Comparison of ENCODE assay signal across 1 cellular context in the genomic region with DNA sequence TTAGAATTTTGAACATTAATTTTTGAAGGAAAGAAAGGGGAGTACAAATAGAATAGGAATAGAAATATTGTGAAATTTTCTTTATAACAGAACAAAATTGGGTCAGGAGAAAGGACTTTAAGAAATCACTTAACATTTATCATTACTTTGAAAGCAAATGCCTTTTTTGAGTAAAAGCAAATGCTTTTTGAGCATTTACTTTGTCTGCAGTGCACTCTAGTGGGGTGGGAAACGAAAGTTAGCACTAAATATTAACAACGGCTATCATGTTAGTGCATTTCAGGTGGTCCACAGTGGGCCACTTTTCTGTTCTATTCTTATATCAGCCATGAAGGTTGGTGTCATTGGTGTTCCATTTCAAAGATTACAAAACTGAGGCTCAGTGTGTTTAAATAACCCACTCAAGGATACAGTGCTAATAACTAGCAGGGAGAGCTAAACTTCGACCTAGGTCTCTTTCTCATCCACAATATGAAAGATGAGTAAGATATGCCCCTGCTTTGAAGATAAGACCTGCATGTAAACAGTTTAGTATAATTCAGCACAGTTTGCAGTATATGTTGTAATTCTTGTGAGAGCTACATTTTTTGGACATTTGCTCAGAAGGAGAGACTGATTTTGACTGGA.
A peak's percentile ranks its signal among the peaks of the same experiment; 100 is the strongest.
TF ChIP-seq lines count a peak whose summit lies in the region.

No MANE protein-coding gene starts in this region.

TF ChIP-seq in HepG2, 621 proteins besides CTCF, POLR2A, EP300 and RAD21 (continued from another document and continues in another):
- no peak for TF ChIP-seq SSRP1 (CRISPR knock-in tag; IDR thresholded peaks at IDR 0.05)
- TF ChIP-seq, protein P1, sequence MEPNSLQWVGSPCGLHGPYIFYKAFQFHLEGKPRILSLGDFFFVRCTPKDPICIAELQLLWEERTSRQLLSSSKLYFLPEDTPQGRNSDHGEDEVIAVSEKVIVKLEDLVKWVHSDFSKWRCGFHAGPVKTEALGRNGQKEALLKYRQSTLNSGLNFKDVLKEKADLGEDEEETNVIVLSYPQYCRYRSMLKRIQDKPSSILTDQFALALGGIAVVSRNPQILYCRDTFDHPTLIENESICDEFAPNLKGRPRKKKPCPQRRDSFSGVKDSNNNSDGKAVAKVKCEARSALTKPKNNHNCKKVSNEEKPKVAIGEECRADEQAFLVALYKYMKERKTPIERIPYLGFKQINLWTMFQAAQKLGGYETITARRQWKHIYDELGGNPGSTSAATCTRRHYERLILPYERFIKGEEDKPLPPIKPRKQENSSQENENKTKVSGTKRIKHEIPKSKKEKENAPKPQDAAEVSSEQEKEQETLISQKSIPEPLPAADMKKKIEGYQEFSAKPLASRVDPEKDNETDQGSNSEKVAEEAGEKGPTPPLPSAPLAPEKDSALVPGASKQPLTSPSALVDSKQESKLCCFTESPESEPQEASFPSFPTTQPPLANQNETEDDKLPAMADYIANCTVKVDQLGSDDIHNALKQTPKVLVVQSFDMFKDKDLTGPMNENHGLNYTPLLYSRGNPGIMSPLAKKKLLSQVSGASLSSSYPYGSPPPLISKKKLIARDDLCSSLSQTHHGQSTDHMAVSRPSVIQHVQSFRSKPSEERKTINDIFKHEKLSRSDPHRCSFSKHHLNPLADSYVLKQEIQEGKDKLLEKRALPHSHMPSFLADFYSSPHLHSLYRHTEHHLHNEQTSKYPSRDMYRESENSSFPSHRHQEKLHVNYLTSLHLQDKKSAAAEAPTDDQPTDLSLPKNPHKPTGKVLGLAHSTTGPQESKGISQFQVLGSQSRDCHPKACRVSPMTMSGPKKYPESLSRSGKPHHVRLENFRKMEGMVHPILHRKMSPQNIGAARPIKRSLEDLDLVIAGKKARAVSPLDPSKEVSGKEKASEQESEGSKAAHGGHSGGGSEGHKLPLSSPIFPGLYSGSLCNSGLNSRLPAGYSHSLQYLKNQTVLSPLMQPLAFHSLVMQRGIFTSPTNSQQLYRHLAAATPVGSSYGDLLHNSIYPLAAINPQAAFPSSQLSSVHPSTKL (CRISPR knock-in tag; IDR thresholded peaks at IDR 0.05) = peak; percentile 49; the same call in 1 of the 2 replicates
- TF ChIP-seq ZNF674 (CRISPR knock-in tag; IDR thresholded peaks at IDR 0.05; ENCODE audit: low read depth) = no peak
- TF ChIP-seq ZNF235 (CRISPR knock-in tag; IDR thresholded peaks at IDR 0.05; ENCODE audit: borderline replicate concordance) = no peak
- no peak for TF ChIP-seq ISL2 (CRISPR knock-in tag; IDR thresholded peaks at IDR 0.05)
- TF ChIP-seq ZNF614 (CRISPR knock-in tag; IDR thresholded peaks at IDR 0.05; ENCODE audit: borderline replicate concordance) = no peak
- 0 out of 2 replicates have a peak, but pooled peaks have one; percentile 49 for TF ChIP-seq GATAD2A (CRISPR knock-in tag; IDR thresholded peaks at IDR 0.05)
- no peak for TF ChIP-seq ERF (CRISPR knock-in tag; IDR thresholded peaks at IDR 0.05)
- no peak for TF ChIP-seq MTF2 (CRISPR knock-in tag; IDR thresholded peaks at IDR 0.05; ENCODE audit: borderline replicate concordance)
- no peak for TF ChIP-seq MAFF (IDR thresholded peaks at IDR 0.05; ENCODE audit: low read depth, low read length)
- TF ChIP-seq NONO (IDR thresholded peaks at IDR 0.05) = no peak
- TF ChIP-seq NONO (CRISPR knock-in tag; conservative IDR thresholded peaks at IDR 0.05) = 0 out of 2 replicates have a peak, but pooled peaks have one; percentile 17
- TF ChIP-seq SOX13 (IDR thresholded peaks at IDR 0.05) = no peak
- TF ChIP-seq SOX13 (CRISPR knock-in tag; conservative IDR thresholded peaks at IDR 0.05 in 1 of 2, IDR thresholded peaks at IDR 0.05 in 1 of 2) = peak in 1 of 2 experiments; percentile 45; a peak in 1 of 4 replicates
- TF ChIP-seq, protein P2, sequence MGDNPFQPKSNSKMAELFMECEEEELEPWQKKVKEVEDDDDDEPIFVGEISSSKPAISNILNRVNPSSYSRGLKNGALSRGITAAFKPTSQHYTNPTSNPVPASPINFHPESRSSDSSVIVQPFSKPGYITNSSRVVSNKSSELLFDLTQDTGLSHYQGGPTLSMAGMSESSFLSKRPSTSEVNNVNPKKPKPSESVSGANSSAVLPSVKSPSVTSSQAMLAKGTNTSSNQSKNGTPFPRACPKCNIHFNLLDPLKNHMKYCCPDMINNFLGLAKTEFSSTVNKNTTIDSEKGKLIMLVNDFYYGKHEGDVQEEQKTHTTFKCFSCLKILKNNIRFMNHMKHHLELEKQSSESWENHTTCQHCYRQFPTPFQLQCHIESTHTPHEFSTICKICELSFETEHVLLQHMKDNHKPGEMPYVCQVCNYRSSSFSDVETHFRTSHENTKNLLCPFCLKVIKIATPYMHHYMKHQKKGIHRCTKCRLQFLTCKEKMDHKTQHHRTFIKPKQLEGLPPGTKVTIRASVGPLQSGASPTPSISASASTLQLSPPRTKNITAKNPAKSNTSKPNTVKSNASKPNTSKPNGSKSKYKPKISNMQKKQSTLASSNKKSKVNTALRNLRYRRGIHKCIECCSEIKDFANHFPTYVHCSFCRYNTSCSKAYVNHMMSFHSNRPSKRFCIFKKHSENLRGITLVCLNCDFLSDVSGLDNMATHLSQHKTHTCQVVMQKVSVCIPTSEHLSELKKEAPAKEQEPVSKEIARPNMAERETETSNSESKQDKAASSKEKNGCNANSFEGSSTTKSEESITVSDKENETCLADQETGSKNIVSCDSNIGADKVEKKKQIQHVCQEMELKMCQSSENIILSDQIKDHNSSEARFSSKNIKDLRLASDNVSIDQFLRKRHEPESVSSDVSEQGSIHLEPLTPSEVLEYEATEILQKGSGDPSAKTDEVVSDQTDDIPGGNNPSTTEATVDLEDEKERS (CRISPR knock-in tag; IDR thresholded peaks at IDR 0.05) = 0 out of 2 replicates have a peak, but pooled peaks have one; percentile 49
- peak; percentile 44; the same call in 1 of the 2 replicates for TF ChIP-seq FOXA3 (CRISPR knock-in tag; IDR thresholded peaks at IDR 0.05)
- TF ChIP-seq SCMH1 (CRISPR knock-in tag; IDR thresholded peaks at IDR 0.05; ENCODE audit: borderline replicate concordance) = no peak
- TF ChIP-seq ZNF530 (CRISPR knock-in tag; IDR thresholded peaks at IDR 0.05; ENCODE audit: low read depth) = no peak
- TF ChIP-seq RARA (CRISPR knock-in tag; IDR thresholded peaks at IDR 0.05) = 0 out of 2 replicates have a peak, but pooled peaks have one; percentile 5
- TF ChIP-seq HNF4A (CRISPR knock-in tag; IDR thresholded peaks at IDR 0.05) = peak; percentile 50
- no peak for TF ChIP-seq SRF (IDR thresholded peaks at IDR 0.05; ENCODE audit: low read depth, low read length)
- no peak for TF ChIP-seq PHF20 (CRISPR knock-in tag; IDR thresholded peaks at IDR 0.05)
- 0 out of 2 replicates have a peak, but pooled peaks have one; percentile 39 for TF ChIP-seq MEF2D (CRISPR knock-in tag; IDR thresholded peaks at IDR 0.05)
- TF ChIP-seq ZNF629 (CRISPR knock-in tag; conservative IDR thresholded peaks at IDR 0.05) = peak; percentile 99
- TF ChIP-seq MAX (IDR thresholded peaks at IDR 0.05) = peak; percentile 12; the same call in 1 of the 2 replicates
- TF ChIP-seq PAXIP1 (CRISPR knock-in tag; conservative IDR thresholded peaks at IDR 0.05) = 0 out of 2 replicates have a peak, but pooled peaks have one; percentile 11
- TF ChIP-seq TCF7L2 (IDR thresholded peaks at IDR 0.05; ENCODE audit: low read depth, low read length) = 0 out of 2 replicates have a peak, but pooled peaks have one; percentile 38
- TF ChIP-seq, protein P3, sequence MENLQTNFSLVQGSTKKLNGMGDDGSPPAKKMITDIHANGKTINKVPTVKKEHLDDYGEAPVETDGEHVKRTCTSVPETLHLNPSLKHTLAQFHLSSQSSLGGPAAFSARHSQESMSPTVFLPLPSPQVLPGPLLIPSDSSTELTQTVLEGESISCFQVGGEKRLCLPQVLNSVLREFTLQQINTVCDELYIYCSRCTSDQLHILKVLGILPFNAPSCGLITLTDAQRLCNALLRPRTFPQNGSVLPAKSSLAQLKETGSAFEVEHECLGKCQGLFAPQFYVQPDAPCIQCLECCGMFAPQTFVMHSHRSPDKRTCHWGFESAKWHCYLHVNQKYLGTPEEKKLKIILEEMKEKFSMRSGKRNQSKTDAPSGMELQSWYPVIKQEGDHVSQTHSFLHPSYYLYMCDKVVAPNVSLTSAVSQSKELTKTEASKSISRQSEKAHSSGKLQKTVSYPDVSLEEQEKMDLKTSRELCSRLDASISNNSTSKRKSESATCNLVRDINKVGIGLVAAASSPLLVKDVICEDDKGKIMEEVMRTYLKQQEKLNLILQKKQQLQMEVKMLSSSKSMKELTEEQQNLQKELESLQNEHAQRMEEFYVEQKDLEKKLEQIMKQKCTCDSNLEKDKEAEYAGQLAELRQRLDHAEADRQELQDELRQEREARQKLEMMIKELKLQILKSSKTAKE (CRISPR knock-in tag; IDR thresholded peaks at IDR 0.05; ENCODE audit: borderline replicate concordance) = no peak
- TF ChIP-seq CHD4 (IDR thresholded peaks at IDR 0.05; ENCODE audit: borderline replicate concordance, low read length) = peak; percentile 95
- TF ChIP-seq MATR3 (CRISPR knock-in tag; IDR thresholded peaks at IDR 0.05) = no peak
- no peak for TF ChIP-seq SAP130 (CRISPR knock-in tag; IDR thresholded peaks at IDR 0.05; ENCODE audit: low read depth)
- peak; percentile 95 for TF ChIP-seq KDM1A (CRISPR knock-in tag; IDR thresholded peaks at IDR 0.05)
- TF ChIP-seq ATF7 (IDR thresholded peaks at IDR 0.05) = no peak
- no peak for TF ChIP-seq ATF7 (CRISPR knock-in tag; IDR thresholded peaks at IDR 0.05)
- TF ChIP-seq STAG1 (CRISPR knock-in tag; IDR thresholded peaks at IDR 0.05) = 0 out of 2 replicates have a peak, but pooled peaks have one; percentile 6
- no peak for TF ChIP-seq EED (CRISPR knock-in tag; IDR thresholded peaks at IDR 0.05)
- no peak for TF ChIP-seq ATF6 (CRISPR knock-in tag; conservative IDR thresholded peaks at IDR 0.05)
- TF ChIP-seq, protein P4, sequence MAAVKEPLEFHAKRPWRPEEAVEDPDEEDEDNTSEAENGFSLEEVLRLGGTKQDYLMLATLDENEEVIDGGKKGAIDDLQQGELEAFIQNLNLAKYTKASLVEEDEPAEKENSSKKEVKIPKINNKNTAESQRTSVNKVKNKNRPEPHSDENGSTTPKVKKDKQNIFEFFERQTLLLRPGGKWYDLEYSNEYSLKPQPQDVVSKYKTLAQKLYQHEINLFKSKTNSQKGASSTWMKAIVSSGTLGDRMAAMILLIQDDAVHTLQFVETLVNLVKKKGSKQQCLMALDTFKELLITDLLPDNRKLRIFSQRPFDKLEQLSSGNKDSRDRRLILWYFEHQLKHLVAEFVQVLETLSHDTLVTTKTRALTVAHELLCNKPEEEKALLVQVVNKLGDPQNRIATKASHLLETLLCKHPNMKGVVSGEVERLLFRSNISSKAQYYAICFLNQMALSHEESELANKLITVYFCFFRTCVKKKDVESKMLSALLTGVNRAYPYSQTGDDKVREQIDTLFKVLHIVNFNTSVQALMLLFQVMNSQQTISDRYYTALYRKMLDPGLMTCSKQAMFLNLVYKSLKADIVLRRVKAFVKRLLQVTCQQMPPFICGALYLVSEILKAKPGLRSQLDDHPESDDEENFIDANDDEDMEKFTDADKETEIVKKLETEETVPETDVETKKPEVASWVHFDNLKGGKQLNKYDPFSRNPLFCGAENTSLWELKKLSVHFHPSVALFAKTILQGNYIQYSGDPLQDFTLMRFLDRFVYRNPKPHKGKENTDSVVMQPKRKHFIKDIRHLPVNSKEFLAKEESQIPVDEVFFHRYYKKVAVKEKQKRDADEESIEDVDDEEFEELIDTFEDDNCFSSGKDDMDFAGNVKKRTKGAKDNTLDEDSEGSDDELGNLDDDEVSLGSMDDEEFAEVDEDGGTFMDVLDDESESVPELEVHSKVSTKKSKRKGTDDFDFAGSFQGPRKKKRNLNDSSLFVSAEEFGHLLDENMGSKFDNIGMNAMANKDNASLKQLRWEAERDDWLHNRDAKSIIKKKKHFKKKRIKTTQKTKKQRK (IDR thresholded peaks at IDR 0.05; ENCODE audit: low read length) = no peak
- no peak for TF ChIP-seq HMGA1 (CRISPR knock-in tag; conservative IDR thresholded peaks at IDR 0.05)
- TF ChIP-seq BCL6 (CRISPR knock-in tag; IDR thresholded peaks at IDR 0.05) = peak; percentile 39; the same call in 1 of the 2 replicates
- TF ChIP-seq SATB2 (CRISPR knock-in tag; IDR thresholded peaks at IDR 0.05) = no peak
- no peak for TF ChIP-seq ZNF496 (CRISPR knock-in tag; IDR thresholded peaks at IDR 0.05; ENCODE audit: insufficient replicate concordance)
- no peak for TF ChIP-seq ZNF572 (CRISPR knock-in tag; IDR thresholded peaks at IDR 0.05)
- no peak for TF ChIP-seq ZNF790 (CRISPR knock-in tag; IDR thresholded peaks at IDR 0.05; ENCODE audit: borderline replicate concordance)
